9 cellular contexts compared by ENCODE assay signal in genomic region chrX:46446727-46447378, GRCh38.
DNase-seq lines count a peak whose midpoint lies in the region; ATAC-seq, FAIRE-seq and TF ChIP-seq lines count a peak whose summit lies in the region.
"Had no signal": no experiment of that assay in that cellular context is flagged by ENCODE, and none has a peak within 500 bp of the region (broad histone marks: within the 10 kb centered on the region; RNA-seq: fewer than 3 reads in every experiment).

No MANE protein-coding gene starts in this region.

- H3K4me3 ChIP-seq in BLaER1 treated with 17β-estradiol and CSF1 and Interleukin-3, amounts not matched to agents 10 nM and 100 nM: peak overlapping the region; percentile 63 to 79 (median 71)
- H3K4me3 ChIP-seq in right lobe of liver: peak overlapping the region; percentile 44 to 72 (median 63)

- H3K36me3 ChIP-seq in BLaER1 treated with 17β-estradiol and CSF1 and Interleukin-3, amounts not matched to agents 10 nM and 100 nM: peaks cover 4 to 31% (median 24%) of the 10 kb centered on the region in 11 experiments
- H3K36me3 ChIP-seq in right lobe of liver: no peaks in the 10 kb centered on the region

- H3K9me3 ChIP-seq in BLaER1 treated with 17β-estradiol and CSF1 and Interleukin-3, amounts not matched to agents 10 nM and 100 nM (replicated peaks in 1 of 11): peaks cover 0 to 19% (median 3%) of the 10 kb centered on the region in 11 experiments; a peak in 8 of 22 replicates
- H3K9me3 ChIP-seq in right lobe of liver: no peaks in the 10 kb centered on the region

- peak overlapping the region; percentile 80 to 91 (median 86) for H3K9ac ChIP-seq in BLaER1 treated with 17β-estradiol and CSF1 and Interleukin-3, amounts not matched to agents 10 nM and 100 nM

- 28% methylated on average over 26 of the region's 51 CpGs for WGBS in right lobe of liver (ENCODE audit: insufficient coverage, low coverage, low lambda C conversion rate, missing lambda C conversion rate)

- no peaks in the 10 kb centered on the region for H4K20me1 ChIP-seq in BLaER1 treated with 17β-estradiol and CSF1 and Interleukin-3, amounts not matched to agents 10 nM and 100 nM

- DNase-seq in GM19239 (ENCODE audit: insufficient read length, low spot score) (peak; percentile 56), NCI-H69 (lab: John Stamatoyannopoulos, UW) (peak; percentile 91), dermis microvascular lymphatic vessel endothelial cell (ENCODE audit: low read depth in 2 of 2) (peak; percentile 81 to 85), right lobe of liver (peak; percentile 87 to 89 (median 88))
- peak; percentile 73 to 79 for DNase-seq in activated CD4-positive, alpha-beta T cell treated with anti-CD3 and anti-CD28 coated beads, Interleukin-2, amount 50 U/mL, for 4 hours
- DNase-seq in stimulated activated CD4-positive, alpha-beta T cell treated with anti-CD3 and anti-CD28 coated beads, Interleukin-4, amount 100 ng/mL, for 24 hours: peak; percentile 84

- peaks cover 16 to 36% (median 23%) of the 10 kb centered on the region in 10 experiments for H3K4me1 ChIP-seq in BLaER1 treated with 17β-estradiol and CSF1 and Interleukin-3, amounts not matched to agents 10 nM and 100 nM
- no peaks in the 10 kb centered on the region for H3K4me1 ChIP-seq in right lobe of liver

- peak; percentile 61 for TF ChIP-seq POLR2A in right lobe of liver (IDR thresholded peaks at IDR 0.05)

- intact Hi-C loops in right lobe of liver (cut with DNase I): no loop called here

- H3K27me3 ChIP-seq in BLaER1 treated with 17β-estradiol and CSF1 and Interleukin-3, amounts not matched to agents 10 nM and 100 nM: no peaks in the 10 kb centered on the region
- no peaks in the 10 kb centered on the region for H3K27me3 ChIP-seq in right lobe of liver

- H3K27ac ChIP-seq in BLaER1 treated with 17β-estradiol and CSF1 and Interleukin-3, amounts not matched to agents 10 nM and 100 nM: peak overlapping the region; percentile 57 to 94 (median 91); a peak in 21 of 22 replicates
- H3K27ac ChIP-seq in right lobe of liver: peak overlapping the region; percentile 67 to 70 (median 69)

- H3K4me2 ChIP-seq in BLaER1 treated with 17β-estradiol and CSF1 and Interleukin-3, amounts not matched to agents 10 nM and 100 nM: peak overlapping the region; percentile 61 to 86 (median 79)

- ATAC-seq in HG03439 (IDR thresholded peaks at IDR 0.05; ENCODE audit: unreplicated experiment) (peak; percentile 93), right lobe of liver (peak; percentile 94 to 99 (median 97))

- no peak for TF ChIP-seq CTCF in right lobe of liver (IDR thresholded peaks at IDR 0.05)

- peak; percentile 90 for FAIRE-seq in GM19239 (lab: Jason Lieb, UNC)
- FAIRE-seq: islet of Langerhans had no signal

Comparison
In these comparisons a context has a peak if more than half of its experiments do, and no peak if none do; other contexts are left out.
1. Peak in every context shown above with its lines: DNase-seq, ATAC-seq, H3K4me3 ChIP-seq and H3K27ac ChIP-seq.